ENCODE assay signal across 21 cellular contexts in the genomic region with DNA sequence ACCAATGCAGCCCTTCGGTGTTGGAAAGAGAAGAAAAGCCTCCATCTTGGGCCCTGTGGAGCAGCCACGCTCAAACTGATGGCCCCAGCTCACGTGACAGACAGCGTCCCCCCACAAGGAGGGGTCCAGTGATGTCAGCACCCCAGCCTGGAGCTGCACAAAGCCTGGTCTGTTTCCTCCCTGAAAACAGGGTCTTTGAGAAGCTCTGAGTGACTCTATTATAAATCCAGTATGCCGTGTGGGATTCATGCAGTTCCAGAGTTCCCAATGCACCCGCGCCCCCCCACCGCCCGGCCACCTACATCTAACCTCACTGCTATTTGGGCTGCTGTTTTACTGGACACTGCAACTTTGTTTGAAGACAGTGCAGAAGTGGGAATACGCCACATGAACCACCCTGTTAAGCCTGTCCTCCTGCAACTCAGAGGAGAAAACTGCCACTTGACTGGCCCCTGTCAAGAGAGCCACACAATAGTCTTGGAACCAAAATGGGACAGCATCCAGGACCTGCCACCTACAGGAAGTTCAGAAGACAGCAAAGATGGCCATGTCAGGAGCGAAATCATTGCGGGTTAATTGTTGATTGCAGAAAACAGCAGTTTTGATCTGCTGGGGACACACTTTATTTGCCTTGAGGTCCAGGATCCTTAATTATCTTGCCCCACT. TPM values are rescaled to one million over a fixed set of nuclear protein-coding genes. Genes with fewer than 3 reads are reported as not detected.
DNase-seq lines count a peak whose midpoint lies in the region; ATAC-seq and TF ChIP-seq lines count a peak whose summit lies in the region.
"Had no signal": no experiment of that assay in that cellular context is flagged by ENCODE, and none has a peak within 500 bp of the region (broad histone marks: within the 10 kb centered on the region; RNA-seq: fewer than 3 reads in every experiment).

No MANE protein-coding gene starts in this region.

- H3K36me3 Mint-ChIP-seq in CD8-positive, alpha-beta T cell: no peaks in the 10 kb centered on the region
- H3K36me3 Mint-ChIP-seq: WTC11 had no signal

- ATAC-seq in Right ventricle myocardium inferior: peak; percentile 6
- ATAC-seq in HG03378 (IDR thresholded peaks at IDR 0.05; ENCODE audit: unreplicated experiment): no peak
- no peak for ATAC-seq in GM18907 (IDR thresholded peaks at IDR 0.05; ENCODE audit: unreplicated experiment)
- no peak for ATAC-seq in CD8-positive, alpha-beta T cell
- ATAC-seq: WTC11 had no signal

- no peak for TF ChIP-seq POLR2A in prostate gland (IDR thresholded peaks at IDR 0.05)

- peaks cover 7% of the 10 kb centered on the region for H3K4me1 Mint-ChIP-seq in CD8-positive, alpha-beta T cell (ENCODE audit: low read depth)

- H3K27ac ChIP-seq in left ventricle myocardium inferior (replicated peaks): peak overlapping the region; percentile 76
- H3K27ac ChIP-seq in CD8-positive, alpha-beta T cell (ENCODE audit: low read depth, low read length): no peak overlapping the region
- H3K27ac ChIP-seq in prostate gland: no peak overlapping the region
- H3K27ac ChIP-seq: 22Rv1, suprapubic skin had no signal

- H3K27me3 ChIP-seq in left ventricle myocardium inferior (ENCODE audit: low read depth) (no peaks in the 10 kb centered on the region), prostate gland (replicated peaks; ENCODE audit: insufficient read depth) (no peaks in the 10 kb centered on the region)
- H3K27me3 ChIP-seq in CD8-positive, alpha-beta T cell (ENCODE audit: insufficient read depth, low read length): no peaks in the 10 kb centered on the region
- H3K27me3 ChIP-seq: suprapubic skin had no signal

- peak overlapping the region; percentile 18 for H3K4me3 ChIP-seq in left ventricle myocardium inferior
- H3K4me3 ChIP-seq in CD8-positive, alpha-beta T cell (ENCODE audit: low read depth, low read length): no peak overlapping the region
- H3K4me3 ChIP-seq in prostate gland: no peak overlapping the region
- H3K4me3 ChIP-seq: suprapubic skin had no signal

- intact Hi-C loops in Right ventricle myocardium inferior (cut with DNase I) (no loop called here), cardiac septum (cut with DNase I) (loop anchor here (2.0 kb wide), 1 partner anchor 29 kb away; no protein-coding TSS in a partner anchor), left ventricle myocardium inferior (cut with micrococcal nuclease) (no loop called here), prostate gland (cut with DNase I) (no loop called here)
- intact Hi-C loops in CD8-positive, alpha-beta T cell (cut with DNase I, micrococcal nuclease): no loop called here

- CTCF ChIA-PET in CD8-positive, alpha-beta T cell (lab: Charles Lee): no interaction called here

- POLR2A ChIA-PET in CD8-positive, alpha-beta T cell (lab: Charles Lee): no interaction called here

- no peak for TF ChIP-seq CTCF in left ventricle myocardium inferior (IDR thresholded peaks at IDR 0.05; ENCODE audit: borderline replicate concordance)
- TF ChIP-seq CTCF in CD8-positive, alpha-beta T cell (IDR thresholded peaks at IDR 0.05): no peak
- TF ChIP-seq CTCF in prostate gland (IDR thresholded peaks at IDR 0.05): no peak

- WGBS in prostate gland: 83% methylated on average over 11 of the region's 12 CpGs

- H3K36me3 ChIP-seq in left ventricle myocardium inferior (peaks cover 78% of the 10 kb centered on the region), prostate gland (peaks cover 0 to 4% of the 10 kb centered on the region in 2 donors)
- H3K36me3 ChIP-seq in CD8-positive, alpha-beta T cell (ENCODE audit: insufficient read depth, low read length): no peaks in the 10 kb centered on the region

- H3K27ac Mint-ChIP-seq in CD8-positive, alpha-beta T cell: no peak overlapping the region
- H3K27ac Mint-ChIP-seq: dendritic cell treated with granulocyte-macrophage colony-stimulating factor and Interleukin-4, amounts not matched to agents 40 ng/mL and 50 ng/mL, for 4 days; WTC11 had no signal

- H3K9me3 Mint-ChIP-seq in CD8-positive, alpha-beta T cell: no peaks in the 10 kb centered on the region
- H3K9me3 Mint-ChIP-seq: dendritic cell treated with granulocyte-macrophage colony-stimulating factor and Interleukin-4, amounts not matched to agents 40 ng/mL and 50 ng/mL, for 4 days; WTC11 had no signal

- DNase-seq in Right ventricle myocardium inferior (ENCODE audit: missing footprints): no peak
- no peak for DNase-seq in cardiac septum (ENCODE audit: low spot score)
- no peak for DNase-seq in left ventricle myocardium inferior
- peak in 52 of 56 donors; percentile 22 to 90 (median 78) for DNase-seq in nucleus accumbens (lab: John Stamatoyannopoulos, UW)
- no peak for DNase-seq in CD8-positive, alpha-beta T cell
- DNase-seq in prostate gland (ENCODE audit: low spot score): no peak
- DNase-seq: activated CD4-positive, alpha-beta T cell treated with anti-CD3 and anti-CD28 coated beads, Interleukin-2, amount 50 U/mL, for 48 hours; activated CD8-positive, alpha-beta memory T cell treated with anti-CD3 and anti-CD28 coated beads, Interleukin-2, amount 50 U/mL, for 48 hours; activated effector memory CD4-positive, alpha-beta T cell treated with anti-CD3 and anti-CD28 coated beads, Interleukin-2, amount 50 U/mL, for 16 hours; DND-41; islet precursor cell; NCI-H1694; NCI-H526 treated with DMSO at 0.1 percent for 48 hours; RPMI8226; T-helper 9 cell had no signal

- H3K27me3 Mint-ChIP-seq in CD8-positive, alpha-beta T cell (ENCODE audit: low read depth): peaks cover 7% of the 10 kb centered on the region

- no peak overlapping the region for H3K4me3 Mint-ChIP-seq in CD8-positive, alpha-beta T cell
- H3K4me3 Mint-ChIP-seq: dendritic cell treated with granulocyte-macrophage colony-stimulating factor and Interleukin-4, amounts not matched to agents 40 ng/mL and 50 ng/mL, for 4 days; WTC11 had no signal

- H3K4me1 ChIP-seq in left ventricle myocardium inferior (peaks cover 74% of the 10 kb centered on the region), prostate gland (replicated peaks) (no peaks in the 10 kb centered on the region)
- H3K4me1 ChIP-seq in CD8-positive, alpha-beta T cell (ENCODE audit: insufficient read depth, low read length): peaks cover 6% of the 10 kb centered on the region

- H3K9me3 ChIP-seq in left ventricle myocardium inferior (replicated peaks): no peaks in the 10 kb centered on the region
- H3K9me3 ChIP-seq in CD8-positive, alpha-beta T cell (ENCODE audit: low read length): no peaks in the 10 kb centered on the region
- no peaks in the 10 kb centered on the region for H3K9me3 ChIP-seq in prostate gland
- H3K9me3 ChIP-seq: suprapubic skin had no signal

RNA-seq across cellular contexts. Expression of a gene that starts 33.1 kb away (rescaled TPM):
- total RNA-seq in Right ventricle myocardium inferior (198 TPM), cardiac septum (91.8 TPM), left ventricle myocardium inferior (135 TPM), prostate gland (10 to 100 TPM; 22.5 to 76.1 TPM)
- total RNA-seq in CD8-positive, alpha-beta T cell: under 1 TPM in 1 of 2 experiments, not detected in 1; 0.33 TPM

Comparison
In these comparisons a context has a peak if more than half of its experiments do, and no peak if none do; other contexts are left out.
1. DNase-seq: peak in nucleus accumbens (52 of 56); none in Right ventricle myocardium inferior (single experiment), cardiac septum (single experiment), left ventricle myocardium inferior (single experiment), CD8-positive, alpha-beta T cell (0 of 7) and prostate gland (single experiment).
2. RNA of a gene that starts 33.1 kb away (total RNA-seq): 198 TPM in Right ventricle myocardium inferior (single experiment), 135 TPM in left ventricle myocardium inferior (single experiment), 91.8 TPM in cardiac septum (single experiment) and 22.5 to 76.1 TPM in prostate gland; 0.33 TPM in CD8-positive, alpha-beta T cell; every median in the first group is over 10 times any median in the second.